ENCODE assay signal across 16 cellular contexts in the genomic region with DNA sequence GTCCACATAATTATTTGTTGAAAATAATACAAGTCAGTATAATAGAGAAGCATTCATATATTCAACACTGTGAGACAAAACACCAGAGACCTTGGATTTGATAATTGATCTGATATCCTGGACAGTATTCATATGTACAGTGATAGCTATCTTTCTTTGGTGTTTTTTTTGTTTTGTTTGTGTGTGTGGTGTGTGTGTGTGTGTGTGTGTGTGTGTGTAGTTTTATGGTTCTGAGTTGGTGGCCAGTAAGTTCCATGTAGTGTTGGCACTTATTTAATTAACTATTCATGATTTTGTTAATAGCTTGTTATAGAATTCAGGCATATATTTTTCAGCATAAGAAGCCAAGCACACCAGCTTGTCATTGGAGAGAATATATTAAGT. TPM values are rescaled to one million over a fixed set of nuclear protein-coding genes. Genes with fewer than 3 reads are reported as not detected.
DNase-seq lines count a peak whose midpoint lies in the region; ATAC-seq, FAIRE-seq and TF ChIP-seq lines count a peak whose summit lies in the region.
"Had no signal": no experiment of that assay in that cellular context is flagged by ENCODE, and none has a peak within 500 bp of the region (broad histone marks: within the 10 kb centered on the region; RNA-seq: fewer than 3 reads in every experiment).

No MANE protein-coding gene starts in this region.

- H3K9ac ChIP-seq in SU-DHL-6 (ENCODE audit: low read length) (peak overlapping the region; percentile 39; the same call in 1 of the 2 replicates), GM12878 (ENCODE audit: control insufficient read depth, insufficient read depth, low read length) (peak overlapping the region; percentile 95)

- peaks cover 60% of the 10 kb centered on the region for H3K4me1 Mint-ChIP-seq in activated naive CD4-positive, alpha-beta T cell treated with anti-CD3 and anti-CD28 coated beads for 36 hours (ENCODE audit: low read depth)
- peaks cover 79% of the 10 kb centered on the region for H3K4me1 Mint-ChIP-seq in stimulated activated memory B cell treated with anti-CD40 and anti-IgM and Interleukin-4, amounts not matched to agents 10 μg/mL and 1 μg/mL and 100 μg/mL, for 72 hours

- no peak for TF ChIP-seq POLR2A in GM12878 (IDR thresholded peaks at IDR 0.05; ENCODE audit: low read depth, low read length)

- ATAC-seq in GM12878 (no peak), GM19455 (IDR thresholded peaks at IDR 0.05; ENCODE audit: unreplicated experiment) (no peak), GM18867 (IDR thresholded peaks at IDR 0.05; ENCODE audit: unreplicated experiment) (no peak)
- ATAC-seq in stimulated activated memory B cell treated with anti-CD40 and anti-IgM and Interleukin-4, amounts not matched to agents 10 μg/mL and 1 μg/mL and 100 μg/mL, for 72 hours, result no peak
- ATAC-seq: HCT116 had no signal

- H3F3A ChIP-seq in SU-DHL-6 (ENCODE audit: insufficient read depth), result peaks cover 19% of the 10 kb centered on the region

- TF ChIP-seq EP300 in GM12878 (IDR thresholded peaks at IDR 0.05; ENCODE audit: borderline replicate concordance in 1 of 2, control insufficient read depth in 1 of 2, low read depth in 2 of 2, low read length in 2 of 2), result no peak

- peak overlapping the region; percentile 81 for H3K27ac ChIP-seq in SU-DHL-6 (ENCODE audit: low read depth, low read length)
- peak overlapping the region; percentile 100 for H3K27ac ChIP-seq in GM12878 (ENCODE audit: control insufficient read depth, insufficient read depth)

- no peak overlapping the region for H2AFZ ChIP-seq in SU-DHL-6 (ENCODE audit: low read depth, low read length, severe bottlenecking)
- no peak overlapping the region for H2AFZ ChIP-seq in GM12878 (ENCODE audit: control insufficient read depth, low read depth, low read length)

- POLR2A ChIA-PET in GM12878 (lab: Charles Lee), result interaction anchor here (0.6 to 4.6 kb wide), 13 partner anchors 8 to 1475 kb away, joined by 3 to 58 read pairs (median 4); a partner anchor contains a TSS

- RAD21 ChIA-PET in GM12878 (lab: Charles Lee; ENCODE audit: unreplicated experiment), result interaction anchor here (0.6 to 9.6 kb wide), 16 partner anchors 8 to 324 kb away, joined by 3 to 166 read pairs (median 4); a partner anchor contains a TSS

- peaks cover 42% of the 10 kb centered on the region for H3K4me1 ChIP-seq in GM12878 (ENCODE audit: control insufficient read depth, insufficient read depth, low read length)

- H3K4me2 ChIP-seq in SU-DHL-6 (ENCODE audit: low read depth, low read length, poor library complexity, severe bottlenecking), result peak overlapping the region; percentile 47
- H3K4me2 ChIP-seq in GM12878 (ENCODE audit: control insufficient read depth, insufficient read depth), result peak overlapping the region; percentile 94

- H3K27me3 ChIP-seq in SU-DHL-6 (ENCODE audit: low read length) (no peaks in the 10 kb centered on the region), GM12878 (replicated peaks in 1 of 2; ENCODE audit: control insufficient read depth in 2 of 2, insufficient read depth in 2 of 2, low read length in 1 of 2) (no peaks in the 10 kb centered on the region)

- H3K4me3 ChIP-seq in SU-DHL-6 (ENCODE audit: insufficient read depth, low read length, poor library complexity, severe bottlenecking) (no peak overlapping the region), GM12878 (peak overlapping the region; percentile 46; the same call in 1 of the 2 replicates)

- SMC1A ChIA-PET in GM12878 (lab: Charles Lee; ENCODE audit: uncharacterized antibody, unreplicated experiment), result interaction anchor here (0.7 to 11.1 kb wide), 13 partner anchors 8 to 308 kb away, joined by 3 to 150 read pairs (median 5); a partner anchor contains a TSS

- H3K9me2 ChIP-seq in SU-DHL-6 (replicated peaks; ENCODE audit: insufficient read depth, low read length), result no peaks in the 10 kb centered on the region

- intact Hi-C loops in activated naive CD4-positive, alpha-beta T cell treated with anti-CD3 and anti-CD28 coated beads for 36 hours (cut with micrococcal nuclease), result loop anchor here (1.0 to 10.0 kb wide), 6 partner anchors 9 to 669 kb away; a partner anchor contains a TSS
- intact Hi-C loops in GM12878 (cut with micrococcal nuclease; ENCODE audit: unreplicated experiment), result loop anchor here (2.0 to 10.0 kb wide), 2 partner anchors 133 to 281 kb away; a partner anchor contains a TSS

- CTCF ChIA-PET in activated naive CD4-positive, alpha-beta T cell treated with anti-CD3 and anti-CD28 coated beads for 36 hours (lab: Charles Lee), result interaction anchor here (0.6 to 2.9 kb wide), 7 partner anchors 8 to 126 kb away, joined by 3 to 17 read pairs (median 3); no protein-coding TSS in a partner anchor
- CTCF ChIA-PET in GM12878 (lab: Yijun Ruan, JAX), result interaction anchor here (0.6 to 9.5 kb wide), 12 partner anchors 8 to 299 kb away, joined by 3 to 171 read pairs (median 5); a partner anchor contains a TSS

- no peaks in the 10 kb centered on the region for H3K27me3 Mint-ChIP-seq in activated naive CD4-positive, alpha-beta T cell treated with anti-CD3 and anti-CD28 coated beads for 36 hours (ENCODE audit: low read depth)
- no peaks in the 10 kb centered on the region for H3K27me3 Mint-ChIP-seq in stimulated activated memory B cell treated with anti-CD40 and anti-IgM and Interleukin-4, amounts not matched to agents 10 μg/mL and 1 μg/mL and 100 μg/mL, for 72 hours

- no peak for DNase-seq in activated naive CD4-positive, alpha-beta T cell treated with anti-CD3 and anti-CD28 coated beads for 36 hours
- DNase-seq in activated naive CD4-positive, alpha-beta T cell treated with Interleukin-2 at 50 U/mL for 16 hours, result no peak
- DNase-seq in GM12878 (ENCODE audit: low read depth, low spot score), result no peak
- DNase-seq in NCI-H128 (lab: John Stamatoyannopoulos, UW; ENCODE audit: unreplicated experiment), result no peak
- DNase-seq: NCI-H1105, NCI-H2171 treated with DMSO at 0.1 percent for 48 hours, nephron progenitor cell, SIG-M5 had no signal

- BruUV-seq in GM12878 (replicated peaks; lab: Mats Ljungman, UMichigan), result no TSS peak

- H3K4me3 Mint-ChIP-seq in activated naive CD4-positive, alpha-beta T cell treated with anti-CD3 and anti-CD28 coated beads for 36 hours, result peak overlapping the region; percentile 55
- H3K4me3 Mint-ChIP-seq in stimulated activated memory B cell treated with anti-CD40 and anti-IgM and Interleukin-4, amounts not matched to agents 10 μg/mL and 1 μg/mL and 100 μg/mL, for 72 hours, result peak overlapping the region; percentile 19
- H3K4me3 Mint-ChIP-seq: nephron progenitor cell had no signal

- TF ChIP-seq CTCF in SU-DHL-6 (IDR thresholded peaks at IDR 0.05; ENCODE audit: insufficient read depth, low read length, poor library complexity, severe bottlenecking) (no peak), GM12878 (IDR thresholded peaks at IDR 0.05 in 2 of 3, conservative IDR thresholded peaks at IDR 0.05 in 1 of 3; ENCODE audit: control insufficient read depth in 2 of 3, extremely low read depth in 1 of 3, insufficient read depth in 1 of 3, low read depth in 3 of 3, low read length in 3 of 3) (no peak)

- H3K9me3 ChIP-seq in SU-DHL-6 (ENCODE audit: insufficient read depth, low read length) (no peaks in the 10 kb centered on the region), GM12878 (replicated peaks; ENCODE audit: control insufficient read depth, insufficient read depth, low read length) (no peaks in the 10 kb centered on the region)

- H3K79me2 ChIP-seq in SU-DHL-6 (ENCODE audit: insufficient read depth, low read length) (peaks cover 19% of the 10 kb centered on the region), GM12878 (ENCODE audit: control insufficient read depth, insufficient read depth, low read length) (peaks cover 36% of the 10 kb centered on the region)

- H3K27ac Mint-ChIP-seq in activated naive CD4-positive, alpha-beta T cell treated with anti-CD3 and anti-CD28 coated beads for 36 hours, result peak overlapping the region; percentile 100
- H3K27ac Mint-ChIP-seq in stimulated activated memory B cell treated with anti-CD40 and anti-IgM and Interleukin-4, amounts not matched to agents 10 μg/mL and 1 μg/mL and 100 μg/mL, for 72 hours, result peak overlapping the region; percentile 99

- no peak for FAIRE-seq in GM12878 (lab: Jason Lieb, UNC)
- FAIRE-seq: endothelial cell of umbilical vein, frontal cortex, TTC549 had no signal

- no peaks in the 10 kb centered on the region for H4K20me1 ChIP-seq in SU-DHL-6 (ENCODE audit: low read depth, low read length)
- H4K20me1 ChIP-seq in GM12878 (ENCODE audit: control insufficient read depth, insufficient read depth), result no peaks in the 10 kb centered on the region

- no peak for TF ChIP-seq RAD21 in GM12878 (IDR thresholded peaks at IDR 0.05; ENCODE audit: insufficient read depth, low read depth, low read length)

- peaks cover 27% of the 10 kb centered on the region for H3K36me3 Mint-ChIP-seq in activated naive CD4-positive, alpha-beta T cell treated with anti-CD3 and anti-CD28 coated beads for 36 hours (ENCODE audit: low read depth)
- peaks cover 26% of the 10 kb centered on the region for H3K36me3 Mint-ChIP-seq in stimulated activated memory B cell treated with anti-CD40 and anti-IgM and Interleukin-4, amounts not matched to agents 10 μg/mL and 1 μg/mL and 100 μg/mL, for 72 hours

- H3K9me3 Mint-ChIP-seq in activated naive CD4-positive, alpha-beta T cell treated with anti-CD3 and anti-CD28 coated beads for 36 hours, result no peaks in the 10 kb centered on the region
- H3K9me3 Mint-ChIP-seq in stimulated activated memory B cell treated with anti-CD40 and anti-IgM and Interleukin-4, amounts not matched to agents 10 μg/mL and 1 μg/mL and 100 μg/mL, for 72 hours, result no peaks in the 10 kb centered on the region
- H3K9me3 Mint-ChIP-seq: nephron progenitor cell had no signal

- no peaks in the 10 kb centered on the region; the same call in 1 of the 2 replicates for H3K36me3 ChIP-seq in SU-DHL-6 (ENCODE audit: low read length)
- H3K36me3 ChIP-seq in GM12878 (ENCODE audit: control insufficient read depth in 2 of 2, insufficient read depth in 2 of 2, low read length in 1 of 2), result peaks cover 9 to 11% of the 10 kb centered on the region in 2 experiments; a peak in 3 of 4 replicates

- in situ Hi-C loops in GM12878 (cut with MboI), result loop anchor here (5.0 kb wide), 1 partner anchor 133 kb away; no protein-coding TSS in a partner anchor

RNA-seq across cellular contexts. Expression of a gene that starts 1.6 kb away (rescaled TPM):
- 10 to 100 TPM; 18.6 to 20.7 TPM for total RNA-seq in activated naive CD4-positive, alpha-beta T cell treated with anti-CD3 and anti-CD28 coated beads for 36 hours
- total RNA-seq in GM12878 (2013; cell fraction: nucleolus; rRNA removed), result 38.8 and 41.4 TPM in 2 replicates
- total RNA-seq in GM12878 (2014; rRNA removed) (13.1 and 17.4 TPM in 2 replicates), GM12878 (2014; rRNA removed; fragmentation: Illumina TruSeq; extraction: Trizol) (6.0 and 7.2 TPM in 2 replicates), GM12878 (2021) (16.5 and 16.8 TPM in 2 replicates)
- polyA plus RNA-seq in GM12878 (2011; ENCODE audit: low read depth), result 11.7 TPM
- polyA plus RNA-seq in GM12878 (2011; rRNA removed) (10.5 and 23.6 TPM in 2 replicates), GM12878 (2014; fragmentation: Illumina TruSeq; extraction: Trizol) (2.3 and 6.6 TPM in 2 replicates), GM12878 (2014; fragmentation: Nextera tagmentation; extraction: Ambion mirVana) (under 1 TPM; 0.45 to 0.90 TPM), GM12878 (2014; rRNA removed) (18.3 and 18.9 TPM in 2 replicates), GM12878 (2016; fragmentation: Nextera tagmentation; extraction: Ambion mirVana) (1 to 10 TPM; 1.3 to 4.9 TPM)
- polyA plus RNA-seq in GM12878 (2011; cell fraction: cytosol; rRNA removed), result 40.4 and 48.7 TPM in 2 replicates
- 150 and 154 TPM in 2 replicates for polyA plus RNA-seq in GM12878 (2011; cell fraction: nucleus; rRNA removed)
- 23.2 and 29.6 TPM in 2 replicates for polyA plus RNA-seq in GM12878 (2012)
- polyA minus RNA-seq in GM12878 (2011; rRNA and poly(A)+ RNA removed), result 7.7 and 16.2 TPM in 2 replicates
- 8.8 and 10.2 TPM in 2 replicates for polyA minus RNA-seq in GM12878 (2011; cell fraction: cytosol; rRNA and poly(A)+ RNA removed)
- polyA minus RNA-seq in GM12878 (2011; cell fraction: nucleus; rRNA and poly(A)+ RNA removed), result 8.5 and 16.2 TPM in 2 replicates
- total RNA-seq: endothelial cell of umbilical vein, frontal cortex had no signal

RNA-seq across cellular contexts. Expression of a gene that starts 2.0 kb away (rescaled TPM):
- 10 to 100 TPM; 59.7 to 60.0 TPM for total RNA-seq in activated naive CD4-positive, alpha-beta T cell treated with anti-CD3 and anti-CD28 coated beads for 36 hours
- total RNA-seq in GM12878 (2013; cell fraction: nucleolus; rRNA removed), result 135 and 145 TPM in 2 replicates
- total RNA-seq in GM12878 (2014; rRNA removed), result 96.5 and 123 TPM in 2 replicates
- total RNA-seq in GM12878 (2014; rRNA removed; fragmentation: Illumina TruSeq; extraction: Trizol), result 67.6 and 68.9 TPM in 2 replicates
- total RNA-seq in GM12878 (2021), result 147 and 165 TPM in 2 replicates
- 26.9 TPM for polyA plus RNA-seq in GM12878 (2011; ENCODE audit: low read depth)
- polyA plus RNA-seq in GM12878 (2011; rRNA removed), result 40.1 and 92.2 TPM in 2 replicates
- 92.2 and 132 TPM in 2 replicates for polyA plus RNA-seq in GM12878 (2011; cell fraction: cytosol; rRNA removed)
- 173 and 212 TPM in 2 replicates for polyA plus RNA-seq in GM12878 (2011; cell fraction: nucleus; rRNA removed)
- polyA plus RNA-seq in GM12878 (2012), result 78.6 and 81.6 TPM in 2 replicates
- 20.3 and 65.0 TPM in 2 replicates for polyA plus RNA-seq in GM12878 (2014; fragmentation: Illumina TruSeq; extraction: Trizol)
- 1 to 10 TPM; 2.1 to 7.6 TPM for polyA plus RNA-seq in GM12878 (2014; fragmentation: Nextera tagmentation; extraction: Ambion mirVana)
- polyA plus RNA-seq in GM12878 (2014; rRNA removed), result 149 and 196 TPM in 2 replicates
- polyA plus RNA-seq in GM12878 (2016; fragmentation: Nextera tagmentation; extraction: Ambion mirVana), result 100 to 1,000 TPM; 163 to 171 TPM
- 113 and 176 TPM in 2 replicates for polyA minus RNA-seq in GM12878 (2011; rRNA and poly(A)+ RNA removed)
- 70.0 and 73.4 TPM in 2 replicates for polyA minus RNA-seq in GM12878 (2011; cell fraction: cytosol; rRNA and poly(A)+ RNA removed)
- polyA minus RNA-seq in GM12878 (2011; cell fraction: nucleus; rRNA and poly(A)+ RNA removed), result 69.6 and 130 TPM in 2 replicates

RNA-seq across cellular contexts. Expression of a gene that starts 7.4 kb away (rescaled TPM):
- 10 to 100 TPM; 11.8 to 12.2 TPM for total RNA-seq in activated naive CD4-positive, alpha-beta T cell treated with anti-CD3 and anti-CD28 coated beads for 36 hours
- total RNA-seq in GM12878 (2013; cell fraction: nucleolus; rRNA removed), result 57.8 and 61.7 TPM in 2 replicates
- total RNA-seq in GM12878 (2014; rRNA removed) (11.4 and 17.4 TPM in 2 replicates), GM12878 (2014; rRNA removed; fragmentation: Illumina TruSeq; extraction: Trizol) (7.4 and 8.2 TPM in 2 replicates), GM12878 (2021) (42.0 and 46.5 TPM in 2 replicates)
- polyA plus RNA-seq in GM12878 (2011; ENCODE audit: low read depth), result 5.0 TPM
- polyA plus RNA-seq in GM12878 (2011; rRNA removed) (12.5 and 26.5 TPM in 2 replicates), GM12878 (2014; fragmentation: Illumina TruSeq; extraction: Trizol) (1.2 and 4.9 TPM in 2 replicates), GM12878 (2014; fragmentation: Nextera tagmentation; extraction: Ambion mirVana) (under 1 TPM; 0.14 to 0.57 TPM), GM12878 (2014; rRNA removed) (32.5 and 39.0 TPM in 2 replicates), GM12878 (2016; fragmentation: Nextera tagmentation; extraction: Ambion mirVana) (1 to 10 TPM; 6.7 to 7.0 TPM)
- 44.1 and 69.0 TPM in 2 replicates for polyA plus RNA-seq in GM12878 (2011; cell fraction: cytosol; rRNA removed)
- polyA plus RNA-seq in GM12878 (2011; cell fraction: nucleus; rRNA removed), result 81.5 and 114 TPM in 2 replicates
- 28.3 and 37.9 TPM in 2 replicates for polyA plus RNA-seq in GM12878 (2012)
- 16.9 and 49.7 TPM in 2 replicates for polyA minus RNA-seq in GM12878 (2011; rRNA and poly(A)+ RNA removed)
- polyA minus RNA-seq in GM12878 (2011; cell fraction: cytosol; rRNA and poly(A)+ RNA removed), result 22.1 and 26.3 TPM in 2 replicates
- polyA minus RNA-seq in GM12878 (2011; cell fraction: nucleus; rRNA and poly(A)+ RNA removed), result 8.6 and 28.3 TPM in 2 replicates

RNA-seq across cellular contexts. Expression of a gene that starts 15.6 kb away (rescaled TPM):
- 100 to 1,000 TPM; 213 to 222 TPM for total RNA-seq in activated naive CD4-positive, alpha-beta T cell treated with anti-CD3 and anti-CD28 coated beads for 36 hours
- total RNA-seq in GM12878 (2013; cell fraction: nucleolus; rRNA removed), result 95.9 and 98.0 TPM in 2 replicates
- 356 and 362 TPM in 2 replicates for total RNA-seq in GM12878 (2014; rRNA removed)
- 187 and 220 TPM in 2 replicates for total RNA-seq in GM12878 (2014; rRNA removed; fragmentation: Illumina TruSeq; extraction: Trizol)
- total RNA-seq in GM12878 (2021), result 303 and 318 TPM in 2 replicates
- 79.2 TPM for polyA plus RNA-seq in GM12878 (2011; ENCODE audit: low read depth)
- polyA plus RNA-seq in GM12878 (2011; rRNA removed), result 101 and 119 TPM in 2 replicates
- 166 and 220 TPM in 2 replicates for polyA plus RNA-seq in GM12878 (2011; cell fraction: cytosol; rRNA removed)
- 377 and 479 TPM in 2 replicates for polyA plus RNA-seq in GM12878 (2011; cell fraction: nucleus; rRNA removed)
- 208 and 240 TPM in 2 replicates for polyA plus RNA-seq in GM12878 (2012)
- polyA plus RNA-seq in GM12878 (2014; fragmentation: Illumina TruSeq; extraction: Trizol), result 132 and 219 TPM in 2 replicates
- polyA plus RNA-seq in GM12878 (2014; fragmentation: Nextera tagmentation; extraction: Ambion mirVana), result 10 to 100 TPM; 28.0 to 48.5 TPM
- 284 and 299 TPM in 2 replicates for polyA plus RNA-seq in GM12878 (2014; rRNA removed)
- polyA plus RNA-seq in GM12878 (2016; fragmentation: Nextera tagmentation; extraction: Ambion mirVana), result 100 to 1,000 TPM; 201 to 225 TPM
- 45.5 and 84.7 TPM in 2 replicates for polyA minus RNA-seq in GM12878 (2011; rRNA and poly(A)+ RNA removed)
- 47.4 and 49.3 TPM in 2 replicates for polyA minus RNA-seq in GM12878 (2011; cell fraction: cytosol; rRNA and poly(A)+ RNA removed)
- polyA minus RNA-seq in GM12878 (2011; cell fraction: nucleus; rRNA and poly(A)+ RNA removed), result 61.5 and 116 TPM in 2 replicates

RNA-seq across cellular contexts. Expression of a gene that starts 18.0 kb away (rescaled TPM):
- total RNA-seq in activated naive CD4-positive, alpha-beta T cell treated with anti-CD3 and anti-CD28 coated beads for 36 hours, result 10 to 100 TPM; 28.3 to 31.9 TPM
- total RNA-seq in GM12878 (2013; cell fraction: nucleolus; rRNA removed), result 59.9 and 73.5 TPM in 2 replicates
- total RNA-seq in GM12878 (2014; rRNA removed), result 44.6 and 45.4 TPM in 2 replicates
- total RNA-seq in GM12878 (2014; rRNA removed; fragmentation: Illumina TruSeq; extraction: Trizol), result 30.5 and 30.7 TPM in 2 replicates
- 51.7 and 57.9 TPM in 2 replicates for total RNA-seq in GM12878 (2021)
- polyA plus RNA-seq in GM12878 (2011; ENCODE audit: low read depth), result 39.3 TPM
- polyA plus RNA-seq in GM12878 (2011; rRNA removed), result 53.1 and 63.7 TPM in 2 replicates
- polyA plus RNA-seq in GM12878 (2011; cell fraction: cytosol; rRNA removed), result 68.1 and 104 TPM in 2 replicates
- 400 and 422 TPM in 2 replicates for polyA plus RNA-seq in GM12878 (2011; cell fraction: nucleus; rRNA removed)
- 71.2 and 100 TPM in 2 replicates for polyA plus RNA-seq in GM12878 (2012)
- polyA plus RNA-seq in GM12878 (2014; fragmentation: Illumina TruSeq; extraction: Trizol), result 41.7 and 49.6 TPM in 2 replicates
- polyA plus RNA-seq in GM12878 (2014; fragmentation: Nextera tagmentation; extraction: Ambion mirVana), result 10 to 100 TPM in 1 of 2 experiments, 1 to 10 TPM in 1; 8.0 to 18.3 TPM
- 83.8 and 83.9 TPM in 2 replicates for polyA plus RNA-seq in GM12878 (2014; rRNA removed)
- 10 to 100 TPM; 33.6 to 36.8 TPM for polyA plus RNA-seq in GM12878 (2016; fragmentation: Nextera tagmentation; extraction: Ambion mirVana)
- 34.3 and 50.4 TPM in 2 replicates for polyA minus RNA-seq in GM12878 (2011; rRNA and poly(A)+ RNA removed)
- polyA minus RNA-seq in GM12878 (2011; cell fraction: cytosol; rRNA and poly(A)+ RNA removed), result 16.6 and 22.1 TPM in 2 replicates
- polyA minus RNA-seq in GM12878 (2011; cell fraction: nucleus; rRNA and poly(A)+ RNA removed), result 40.0 and 54.8 TPM in 2 replicates
